In genomic region chr18:23037646-23038045, GRCh38 we compare ENCODE assay signal across 26 cellular contexts.
"Had no signal": no experiment of that assay in that cellular context is flagged by ENCODE, and none has a peak within 500 bp of the region (broad histone marks: within the 10 kb centered on the region; RNA-seq: fewer than 3 reads in every experiment).

No MANE protein-coding gene starts in this region.

- H3K27me3 ChIP-seq: dorsolateral prefrontal cortex, gastroesophageal sphincter, pancreas, suprapubic skin, thyroid gland had no signal

- DNase-seq: cortex of kidney; dorsolateral prefrontal cortex; effector CD8-positive, alpha-beta T cell; esophagus squamous epithelium; foreskin fibroblast; glutamatergic neuron; kidney; left cardiac atrium; left ventricle myocardium inferior; lower lobe of right lung; natural killer cell; pancreas; right cardiac atrium; stimulated activated CD4-positive, alpha-beta T cell treated with anti-CD3 and anti-CD28 coated beads, Interleukin-4, amount 100 ng/mL, for 1 hour; stimulated activated CD8-positive, alpha-beta memory T cell treated with anti-CD3 and anti-CD28 coated beads, Interleukin-4, amount 100 ng/mL, for 48 hours; stimulated activated naive CD8-positive, alpha-beta T cell treated with anti-CD3 and anti-CD28 coated beads, Interleukin-15, Interleukin-2, amounts not matched to agents 100 U/mL and 50 U/mL, for 24 hours; thyroid gland had no signal

- H3K4me1 Mint-ChIP-seq: memory B cell; natural killer cell; neural crest cell; stimulated activated effector memory CD8-positive, alpha-beta T cell treated with anti-CD3 and anti-CD28 coated beads, Interleukin-12 subunit alpha, Interleukin-12 subunit beta, amount 100 ng/mL, for 72 hours had no signal

- H3K36me3 ChIP-seq: esophagus squamous epithelium, gastroesophageal sphincter, left ventricle myocardium inferior, lower lobe of right lung, pancreas, suprapubic skin, thyroid gland had no signal

- H3K4me1 ChIP-seq: gastroesophageal sphincter, left ventricle myocardium inferior, lower lobe of right lung, pancreas, suprapubic skin, thyroid gland had no signal

- H3K4me3 Mint-ChIP-seq: memory B cell; mesothelial cell of epicardium; natural killer cell; neural crest cell; stimulated activated effector memory CD8-positive, alpha-beta T cell treated with anti-CD3 and anti-CD28 coated beads, Interleukin-12 subunit alpha, Interleukin-12 subunit beta, amount 100 ng/mL, for 72 hours; type B pancreatic cell had no signal

- H3K9me3 ChIP-seq: esophagus squamous epithelium, gastroesophageal sphincter, lower lobe of right lung, pancreas, suprapubic skin, thyroid gland had no signal

- H3K27ac Mint-ChIP-seq: memory B cell; mesothelial cell of epicardium; natural killer cell; progenitor cell of endocrine pancreas; stimulated activated effector memory CD8-positive, alpha-beta T cell treated with anti-CD3 and anti-CD28 coated beads, Interleukin-12 subunit alpha, Interleukin-12 subunit beta, amount 100 ng/mL, for 72 hours; type B pancreatic cell had no signal

- H3K4me3 ChIP-seq: dorsolateral prefrontal cortex, esophagus squamous epithelium, gastroesophageal sphincter, left ventricle myocardium inferior, lower lobe of right lung, pancreas, smooth muscle cell, suprapubic skin, thyroid gland had no signal

- H3K36me3 Mint-ChIP-seq: memory B cell; mesothelial cell of epicardium; natural killer cell; stimulated activated effector memory CD8-positive, alpha-beta T cell treated with anti-CD3 and anti-CD28 coated beads, Interleukin-12 subunit alpha, Interleukin-12 subunit beta, amount 100 ng/mL, for 72 hours; type B pancreatic cell had no signal

- H3K27ac ChIP-seq: dorsolateral prefrontal cortex, esophagus squamous epithelium, gastroesophageal sphincter, left ventricle myocardium inferior, lower lobe of right lung, pancreas, suprapubic skin, thyroid gland had no signal

- ATAC-seq: gastroesophageal sphincter; left cardiac atrium; lower lobe of right lung; pancreas; right cardiac atrium; stimulated activated effector memory CD8-positive, alpha-beta T cell treated with anti-CD3 and anti-CD28 coated beads, Interleukin-12 subunit alpha, Interleukin-12 subunit beta, amount 100 ng/mL, for 72 hours; stimulated activated naive CD8-positive, alpha-beta T cell treated with anti-CD3 and anti-CD28 coated beads, Interleukin-15, Interleukin-2, amounts not matched to agents 100 U/mL and 50 U/mL, for 24 hours had no signal

- H3K4me2 ChIP-seq: smooth muscle cell had no signal

- H3K9me3 Mint-ChIP-seq: natural killer cell; stimulated activated effector memory CD8-positive, alpha-beta T cell treated with anti-CD3 and anti-CD28 coated beads, Interleukin-12 subunit alpha, Interleukin-12 subunit beta, amount 100 ng/mL, for 72 hours; type B pancreatic cell had no signal

- H3K27me3 Mint-ChIP-seq: progenitor cell of endocrine pancreas, type B pancreatic cell had no signal
